Comparison of ENCODE assay signal across 1 cellular context in genomic region chr12:113770389-113770865, GRCh38.
TF ChIP-seq lines count a peak whose summit lies in the region.

No MANE protein-coding gene starts in this region.

TF ChIP-seq in HepG2, 621 proteins besides CTCF, POLR2A, EP300 and RAD21 (continued from another document and continues in another):
- peak; percentile 79; the same call in 1 of the 2 replicates for TF ChIP-seq ZSCAN21 (CRISPR knock-in tag; IDR thresholded peaks at IDR 0.05; ENCODE audit: borderline replicate concordance)
- TF ChIP-seq MAZ (IDR thresholded peaks at IDR 0.05; ENCODE audit: borderline replicate concordance, low read depth, low read length): peak; percentile 50; the same call in 1 of the 2 replicates
- TF ChIP-seq MAZ (CRISPR knock-in tag; IDR thresholded peaks at IDR 0.05; ENCODE audit: low read depth): peak; percentile 88
- TF ChIP-seq DR1 (CRISPR knock-in tag; IDR thresholded peaks at IDR 0.05): peak; percentile 63; the same call in 1 of the 2 replicates
- TF ChIP-seq ZNF274 (CRISPR knock-in tag; IDR thresholded peaks at IDR 0.05): peak; percentile 80
- TF ChIP-seq NKX3-1 (CRISPR knock-in tag; IDR thresholded peaks at IDR 0.05): peak; percentile 24; the same call in 1 of the 2 replicates
- TF ChIP-seq USF2 (IDR thresholded peaks at IDR 0.05; ENCODE audit: low read depth, low read length): no peak
- peak; percentile 50 for TF ChIP-seq USF2 (CRISPR knock-in tag; IDR thresholded peaks at IDR 0.05; ENCODE audit: borderline replicate concordance)
- TF ChIP-seq ZNF275 (CRISPR knock-in tag; IDR thresholded peaks at IDR 0.05; ENCODE audit: borderline replicate concordance): peak; percentile 39; the same call in 1 of the 2 replicates
- TF ChIP-seq KLF9 (CRISPR knock-in tag; IDR thresholded peaks at IDR 0.05; ENCODE audit: low read depth): 0 out of 2 replicates have a peak, but pooled peaks have one; percentile 24
- TF ChIP-seq ZSCAN5A (CRISPR knock-in tag; IDR thresholded peaks at IDR 0.05; ENCODE audit: borderline replicate concordance): no peak; the same call in 1 of the 2 replicates
- 0 out of 2 replicates have a peak, but pooled peaks have one; percentile 44 for TF ChIP-seq ZNF546 (CRISPR knock-in tag; conservative IDR thresholded peaks at IDR 0.05)
- TF ChIP-seq AKNA (CRISPR knock-in tag; IDR thresholded peaks at IDR 0.05; ENCODE audit: borderline replicate concordance): no peak
- TF ChIP-seq ZNF224 (CRISPR knock-in tag; IDR thresholded peaks at IDR 0.05): peak; percentile 96
- 0 out of 2 replicates have a peak, but pooled peaks have one; percentile 66 for TF ChIP-seq ZFP1 (CRISPR knock-in tag; IDR thresholded peaks at IDR 0.05)
- peak; percentile 69 for TF ChIP-seq RERE (CRISPR knock-in tag; IDR thresholded peaks at IDR 0.05; ENCODE audit: low read depth)
- TF ChIP-seq UBTF (CRISPR knock-in tag; IDR thresholded peaks at IDR 0.05): peak; percentile 75
- TF ChIP-seq SP140L (CRISPR knock-in tag; IDR thresholded peaks at IDR 0.05; ENCODE audit: borderline replicate concordance): no peak
- peak; percentile 68; the same call in 1 of the 2 replicates for TF ChIP-seq THAP9 (CRISPR knock-in tag; IDR thresholded peaks at IDR 0.05; ENCODE audit: borderline replicate concordance)
- TF ChIP-seq ZNF766 (CRISPR knock-in tag; IDR thresholded peaks at IDR 0.05; ENCODE audit: borderline replicate concordance): no peak
- TF ChIP-seq MYNN (CRISPR knock-in tag; IDR thresholded peaks at IDR 0.05; ENCODE audit: low read depth): no peak
- peak; percentile 81 for TF ChIP-seq DRAP1 (CRISPR knock-in tag; IDR thresholded peaks at IDR 0.05)
- peak; percentile 73 for TF ChIP-seq HHEX (CRISPR knock-in tag; IDR thresholded peaks at IDR 0.05)
- peak; percentile 36; the same call in 1 of the 2 replicates for TF ChIP-seq ZNF552 (CRISPR knock-in tag; IDR thresholded peaks at IDR 0.05; ENCODE audit: borderline replicate concordance)
- no peak for TF ChIP-seq CEBPZ (IDR thresholded peaks at IDR 0.05; ENCODE audit: low read length)
- TF ChIP-seq KDM6A (CRISPR knock-in tag; IDR thresholded peaks at IDR 0.05; ENCODE audit: low read depth): peak; percentile 98
